Comparison of ENCODE assay signal across 17 cellular contexts in genomic region chr9:82535432-82535998, GRCh38.
"Had no signal": no experiment of that assay in that cellular context is flagged by ENCODE, and none has a peak within 500 bp of the region (broad histone marks: within the 10 kb centered on the region; RNA-seq: fewer than 3 reads in every experiment).

No MANE protein-coding gene starts in this region.

- DNase-seq: activated CD4-positive, alpha-beta T cell treated with anti-CD3 and anti-CD28 coated beads for 36 hours; activated CD4-positive, alpha-beta T cell treated with anti-CD3 and anti-CD28 coated beads, Interleukin-2, amount 50 U/mL, for 48 hours; activated gamma-delta T cell treated with Interleukin-2 at 50 U/mL for 16 hours; adrenal gland; central memory CD4-positive, alpha-beta T cell; colonic mucosa; endodermal cell; foreskin keratinocyte; hypothalamus; left ventricle myocardium superior; mesenchymal stem cell; naive thymus-derived CD4-positive, alpha-beta T cell; right cardiac atrium; stimulated activated CD4-positive, alpha-beta T cell treated with anti-CD3 and anti-CD28 coated beads, Interleukin-2, amount 100 ng/mL, for 48 hours; stimulated activated naive CD8-positive, alpha-beta T cell treated with anti-CD3 and anti-CD28 coated beads, Interleukin-15, amount 100 ng/mL, for 72 hours; trophoblast cell had no signal

- H3K4me3 ChIP-seq: adrenal gland, colonic mucosa, prostate gland had no signal
